8 cellular contexts compared by ENCODE assay signal in the genomic region with DNA sequence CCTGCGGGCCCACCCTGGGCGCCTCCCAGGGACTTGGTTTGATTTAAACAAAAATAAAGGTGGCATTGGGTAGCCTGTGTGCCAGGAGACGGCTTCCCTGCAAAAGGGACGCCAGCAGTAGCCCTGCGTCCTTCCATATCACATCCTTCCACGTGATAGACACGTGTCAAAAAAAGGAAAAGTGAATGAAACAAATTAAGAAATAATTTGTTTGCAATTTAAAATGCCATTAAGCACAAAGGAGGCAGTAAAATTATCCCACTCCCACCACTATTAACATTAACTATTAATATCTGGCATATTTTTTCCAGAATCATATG. TPM values are rescaled to one million over a fixed set of nuclear protein-coding genes. Genes with fewer than 3 reads are reported as not detected.
DNase-seq lines count a peak whose midpoint lies in the region; ATAC-seq, FAIRE-seq and TF ChIP-seq lines count a peak whose summit lies in the region.

No MANE protein-coding gene starts in this region.

- H2BK120ac ChIP-seq in IMR-90 (ENCODE audit: low read depth, low read length), result no peak overlapping the region

- no peak for TF ChIP-seq RAD21 in A549 (conservative IDR thresholded peaks at IDR 0.05 in 1 of 2, IDR thresholded peaks at IDR 0.05 in 1 of 2)
- no peak for TF ChIP-seq RAD21 in IMR-90 (IDR thresholded peaks at IDR 0.05; ENCODE audit: low read length)

- H3K27ac ChIP-seq in A549 (peak overlapping the region; percentile 85 to 92), IMR-90 (ENCODE audit: insufficient read depth, low read length) (no peak overlapping the region)

- peaks cover 10% of the 10 kb centered on the region for H3K9me1 ChIP-seq in IMR-90 (ENCODE audit: insufficient read depth, low read length)

- peak overlapping the region in 6 of 8 donors; percentile 43 to 80 (median 76) for H3K4me3 Mint-ChIP-seq in naive B cell

- peak overlapping the region; percentile 93 for H2AFZ ChIP-seq in IMR-90 (replicated peaks; ENCODE audit: low read length, poor library complexity)

- no peak for DNase-seq in A549 (ENCODE audit: low read depth in 1 of 2, low spot score in 1 of 2)
- DNase-seq in IMR-90, result no peak
- DNase-seq in choroid plexus epithelial cell (ENCODE audit: low read depth), result no peak
- DNase-seq in naive B cell, result no peak
- no peak for DNase-seq in kidney tubule cell (ENCODE audit: low spot score)
- no peak for DNase-seq in mesenteric fat pad (ENCODE audit: low spot score)
- no peak for DNase-seq in midbrain (lab: John Stamatoyannopoulos, UW)

- CTCF ChIA-PET in A549 (lab: Yijun Ruan, JAX), result interaction anchor here (1.0 to 21.3 kb wide), 15 partner anchors 13 to 255 kb away, joined by 3 to 424 read pairs (median 11); no protein-coding TSS in a partner anchor
- CTCF ChIA-PET in IMR-90 (lab: Yijun Ruan, JAX), result interaction anchor here (1.1 to 1.3 kb wide), 2 partner anchors 12 to 98 kb away, joined by 3 to 5 read pairs; no protein-coding TSS in a partner anchor

- no peak overlapping the region; the same call in 1 of the 2 replicates for H4K5ac ChIP-seq in IMR-90 (ENCODE audit: low read depth, low read length)

- H3K4me3 ChIP-seq in A549 (peak overlapping the region; percentile 28), IMR-90 (ENCODE audit: insufficient read depth, low read depth, low read length) (peak overlapping the region; percentile 51), choroid plexus epithelial cell (ENCODE audit: low read depth, low read length) (peak overlapping the region; percentile 57)

- H3K36me3 Mint-ChIP-seq in naive B cell, result no peaks in the 10 kb centered on the region

- H3K4me1 ChIP-seq in A549, result peaks cover 14% of the 10 kb centered on the region
- H3K4me1 ChIP-seq in IMR-90 (ENCODE audit: control insufficient read depth, insufficient read depth, low read length), result peaks cover 3% of the 10 kb centered on the region; the same call in 1 of the 2 replicates

- peak overlapping the region; percentile 89 to 98 (median 96) for H3K27ac Mint-ChIP-seq in naive B cell

- H4K91ac ChIP-seq in IMR-90 (ENCODE audit: insufficient read depth, low read depth, low read length), result no peak overlapping the region

- TF ChIP-seq CTCF in A549 (IDR thresholded peaks at IDR 0.05) (no peak), IMR-90 (conservative IDR thresholded peaks at IDR 0.05; ENCODE audit: low read depth, low read length) (no peak), choroid plexus epithelial cell (conservative IDR thresholded peaks at IDR 0.05; ENCODE audit: low read depth, low read length) (no peak)

- in situ Hi-C loops in IMR-90 (cut with MboI; ENCODE audit: low sequenced_read_pairs), result no loop called here

- FAIRE-seq in A549 (lab: Jason Lieb, UNC), result no peak

- H2AK5ac ChIP-seq in IMR-90 (ENCODE audit: low read depth, low read length), result no peak overlapping the region

- no peak overlapping the region; the same call in 1 of the 2 replicates for H3K9ac ChIP-seq in IMR-90 (ENCODE audit: low read depth, low read length)

- no TSS peak for BruUV-seq in IMR-90 (replicated peaks; lab: Mats Ljungman, UMichigan)

- POLR2A ChIA-PET in A549 (lab: Yijun Ruan, JAX) (interaction anchor here (0.8 to 1.7 kb wide), 7 partner anchors 18 to 228 kb away, joined by 3 to 8 read pairs (median 4); no protein-coding TSS in a partner anchor), IMR-90 (lab: Charles Lee; ENCODE audit: unreplicated experiment) (no interaction called here)

- H3K14ac ChIP-seq in IMR-90 (replicated peaks; ENCODE audit: low read depth, low read length), result no peak overlapping the region

- no peak overlapping the region for H2BK15ac ChIP-seq in IMR-90 (ENCODE audit: low read depth, low read length)

- H3K4me1 Mint-ChIP-seq in naive B cell, result peaks cover 18 to 48% (median 37%) of the 10 kb centered on the region in 3 donors

- no peaks in the 10 kb centered on the region for H4K20me1 ChIP-seq in IMR-90 (ENCODE audit: insufficient read depth, low read length)

- H4K8ac ChIP-seq in IMR-90 (ENCODE audit: low read depth in 2 of 2, low read length in 2 of 2), result peak overlapping the region; percentile 46 to 63; a peak in 2 of 4 replicates

- H3K9me3 ChIP-seq in A549 (no peaks in the 10 kb centered on the region), IMR-90 (ENCODE audit: control insufficient read depth, insufficient read depth, low read length) (no peaks in the 10 kb centered on the region)

- H3K4me2 ChIP-seq in A549, result peak overlapping the region; percentile 85
- H3K4me2 ChIP-seq in IMR-90 (ENCODE audit: low read depth, low read length), result peak overlapping the region; percentile 71

- WGBS in A549 (ENCODE audit: missing lambda C conversion rate), result 32% methylated on average over 7 of the region's 7 CpGs
- no CpG with 5 or more reads among the region's 7 CpGs for WGBS in IMR-90 (ENCODE audit: extremely low coverage in 2 of 2, insufficient read length in 1 of 2), 2 experiments

- no peak overlapping the region for H3K23ac ChIP-seq in IMR-90 (ENCODE audit: low read depth, low read length)

- no peaks in the 10 kb centered on the region for H3K36me3 ChIP-seq in IMR-90 (ENCODE audit: control insufficient read depth, insufficient read depth, low read length)

- H3K18ac ChIP-seq in IMR-90 (ENCODE audit: low read depth, low read length), result no peak overlapping the region

- no peak overlapping the region for H2BK5ac ChIP-seq in IMR-90 (ENCODE audit: low read depth, low read length, poor library complexity, severe bottlenecking)

- dilution Hi-C loops in IMR-90 (cut with HindIII; ENCODE audit: low sequenced_read_pairs, unreplicated experiment), result no loop called here

- no peaks in the 10 kb centered on the region for H3K79me1 ChIP-seq in IMR-90 (ENCODE audit: low read depth in 1 of 2, low read length in 2 of 2)

- H3K9me3 Mint-ChIP-seq in naive B cell, result peaks cover 0 to 4% (median 0%) of the 10 kb centered on the region in 7 donors

- intact Hi-C loops in IMR-90 (cut with micrococcal nuclease), result no loop called here

- H3K27me3 ChIP-seq in IMR-90 (ENCODE audit: control insufficient read depth, insufficient read depth, low read length), result no peaks in the 10 kb centered on the region; the same call in 1 of the 2 replicates

- no peak overlapping the region for H2BK20ac ChIP-seq in IMR-90 (ENCODE audit: low read depth, low read length)

- TF ChIP-seq POLR2A in A549 (IDR thresholded peaks at IDR 0.05; ENCODE audit: low read length) (no peak), IMR-90 (IDR thresholded peaks at IDR 0.05; ENCODE audit: low read depth, low read length) (no peak)

- no peak overlapping the region for H3K56ac ChIP-seq in IMR-90 (ENCODE audit: extremely low read depth, insufficient read depth, low read length)

- ATAC-seq in A549 (no peak; a peak in 1 of 6 replicates), IMR-90 (ENCODE audit: low read depth) (no peak), naive B cell (ENCODE audit: low read depth in 2 of 2) (no peak), GM18907 (IDR thresholded peaks at IDR 0.05; ENCODE audit: unreplicated experiment) (no peak)

- H3K4ac ChIP-seq in IMR-90 (ENCODE audit: low read depth, low read length), result no peak overlapping the region

- peaks cover 0 to 7% (median 7%) of the 10 kb centered on the region in 3 donors for H3K27me3 Mint-ChIP-seq in naive B cell

- TF ChIP-seq EP300 in A549 (IDR thresholded peaks at IDR 0.05), result no peak

- H2AK9ac ChIP-seq in IMR-90 (replicated peaks; ENCODE audit: low read depth, low read length, poor library complexity), result no peak overlapping the region

TF ChIP-seq in A549, 52 proteins besides CTCF, POLR2A, EP300 and RAD21 (continues in another document):
- no peak for TF ChIP-seq POLR2AphosphoS2 (conservative IDR thresholded peaks at IDR 0.05; ENCODE audit: low read length)
- TF ChIP-seq, protein P1, sequence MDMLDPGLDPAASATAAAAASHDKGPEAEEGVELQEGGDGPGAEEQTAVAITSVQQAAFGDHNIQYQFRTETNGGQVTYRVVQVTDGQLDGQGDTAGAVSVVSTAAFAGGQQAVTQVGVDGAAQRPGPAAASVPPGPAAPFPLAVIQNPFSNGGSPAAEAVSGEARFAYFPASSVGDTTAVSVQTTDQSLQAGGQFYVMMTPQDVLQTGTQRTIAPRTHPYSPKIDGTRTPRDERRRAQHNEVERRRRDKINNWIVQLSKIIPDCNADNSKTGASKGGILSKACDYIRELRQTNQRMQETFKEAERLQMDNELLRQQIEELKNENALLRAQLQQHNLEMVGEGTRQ (IDR thresholded peaks at IDR 0.05), result peak; percentile 55

TF ChIP-seq in IMR-90, 13 proteins besides CTCF, POLR2A, EP300 and RAD21 (continues in another document):
- no peak for TF ChIP-seq CEBPB (IDR thresholded peaks at IDR 0.05; ENCODE audit: low read depth, low read length)
- TF ChIP-seq FOS (IDR thresholded peaks at IDR 0.05; ENCODE audit: low read depth, low read length), result no peak
- TF ChIP-seq RCOR1 (IDR thresholded peaks at IDR 0.05; ENCODE audit: insufficient replicate concordance, low read length), result no peak
- TF ChIP-seq MAFK (IDR thresholded peaks at IDR 0.05; ENCODE audit: low read depth, low read length), result no peak
- TF ChIP-seq NFE2L2 (IDR thresholded peaks at IDR 0.05; ENCODE audit: low read depth, low read length), result no peak
- no peak for TF ChIP-seq CHD1 (IDR thresholded peaks at IDR 0.05; ENCODE audit: low read depth, low read length)

RNA-seq across cellular contexts. Expression of a gene that starts 7.6 kb away (rescaled TPM):
- polyA plus RNA-seq in A549 (2011; rRNA removed) (0.16 and 0.24 TPM in 2 replicates), A549 (2017; fragmentation: RNase III; extraction: RNeasy Plus Mini Kit Qiagen cat#74134 plus additional on column Dnase treatment) (0.09 to 0.21 TPM (median 0.15 TPM) in 3 replicates), IMR-90 (2012; rRNA removed) (not detected in 2 replicates), naive B cell (ENCODE audit: low read depth in 6 of 6) (under 1 TPM in 2 of 6 donors, not detected in 4; 0.34 to 0.38 TPM)
- polyA plus RNA-seq in A549 (2012; cell fraction: cytosol; rRNA removed), result 0.17 and 0.21 TPM in 2 replicates
- 0.06 and 0.16 TPM in 2 replicates for polyA plus RNA-seq in A549 (2012; cell fraction: nucleus; rRNA removed)
- polyA minus RNA-seq in A549 (2011; rRNA and poly(A)+ RNA removed), result 0.12 and 0.19 TPM in 2 replicates
- total RNA-seq in IMR-90 (2012; rRNA removed) (not detected in 2 replicates), mesenteric fat pad (0.61 TPM)
- 0.03 TPM in 1 of 2 replicates, not detected in the other for polyA plus RNA-seq in IMR-90 (2012; cell fraction: cytosol; rRNA removed)
- not detected in 2 replicates for polyA plus RNA-seq in IMR-90 (2012; cell fraction: nucleus; rRNA removed; ENCODE audit: low replicate concordance)

RNA-seq across cellular contexts. Expression of a gene that starts 42.1 kb away (rescaled TPM):
- 89.0 and 89.6 TPM in 2 replicates for polyA plus RNA-seq in A549 (2011; rRNA removed)
- 159 and 209 TPM in 2 replicates for polyA plus RNA-seq in A549 (2012; cell fraction: cytosol; rRNA removed)
- polyA plus RNA-seq in A549 (2012; cell fraction: nucleus; rRNA removed), result 211 and 234 TPM in 2 replicates
- polyA plus RNA-seq in A549 (2017; fragmentation: RNase III; extraction: RNeasy Plus Mini Kit Qiagen cat#74134 plus additional on column Dnase treatment), result 49.3 to 60.2 TPM (median 54.4 TPM) in 3 replicates
- polyA minus RNA-seq in A549 (2011; rRNA and poly(A)+ RNA removed), result 132 and 156 TPM in 2 replicates
- total RNA-seq in IMR-90 (2012; rRNA removed), result not detected in 2 replicates
- polyA plus RNA-seq in IMR-90 (2012; rRNA removed), result 0.07 and 0.48 TPM in 2 replicates
- polyA plus RNA-seq in IMR-90 (2012; cell fraction: cytosol; rRNA removed), result 0.13 TPM in 1 of 2 replicates, not detected in the other
- polyA plus RNA-seq in IMR-90 (2012; cell fraction: nucleus; rRNA removed; ENCODE audit: low replicate concordance), result 0.08 and 0.19 TPM in 2 replicates
- under 1 TPM in 1 of 6 donors, not detected in 5; 0.16 TPM for polyA plus RNA-seq in naive B cell (ENCODE audit: low read depth in 6 of 6)
- total RNA-seq in mesenteric fat pad, result 109 TPM

Comparison
In these comparisons a context has a peak if more than half of its experiments do, and no peak if none do; other contexts are left out.
1. RNA of a gene that starts 42.1 kb away (polyA plus RNA-seq): 49.3 to 234 TPM in A549; 0.07 to 0.48 TPM in IMR-90 and 0.16 TPM in naive B cell; every median in the first group is over 10 times any median in the second.
2. Peak in every context shown above with its lines, with median percentiles within 50 percentile points of each other: H3K4me3 ChIP-seq.